In genomic region chr11:73524774-73525173, GRCh38 we compare ENCODE assay signal across 32 cellular contexts.
"Had no signal": no experiment of that assay in that cellular context is flagged by ENCODE, and none has a peak within 500 bp of the region (broad histone marks: within the 10 kb centered on the region; RNA-seq: fewer than 3 reads in every experiment).

No MANE protein-coding gene starts in this region.

- FAIRE-seq: urothelium cell line had no signal

- H3K9me3 Mint-ChIP-seq: natural killer cell; stimulated activated memory B cell treated with anti-CD40 and anti-IgM and Interleukin-4, amounts not matched to agents 10 μg/mL and 1 μg/mL and 100 μg/mL, for 72 hours had no signal

- H3K79me2 ChIP-seq: parathyroid adenoma had no signal

- H3K36me3 ChIP-seq: ovary, spleen, suprapubic skin, tibial artery, transverse colon, upper lobe of left lung, vagina had no signal

- DNase-seq: naive thymus-derived CD4-positive, alpha-beta T cell; natural killer cell; occipital lobe; ovary; posterior cingulate gyrus; psoas muscle; right cardiac atrium; spleen; stimulated activated CD4-positive, alpha-beta T cell treated with anti-CD3 and anti-CD28 coated beads, Interleukin-12 subunit alpha, Interleukin-12 subunit beta, amount 100 ng/mL, for 4 hours; stimulated activated CD4-positive, alpha-beta T cell treated with anti-CD3 and anti-CD28 coated beads, Interleukin-1b, Interleukin-23, amount 100 ng/mL, for 48 hours; stimulated activated CD4-positive, alpha-beta T cell treated with anti-CD3 and anti-CD28 coated beads, Interleukin-4, amount 100 ng/mL, for 1 hour; stimulated activated CD4-positive, alpha-beta T cell treated with anti-CD3 and anti-CD28 coated beads, Interleukin-4, amount 100 ng/mL, for 4 hours; stimulated activated CD8-positive, alpha-beta memory T cell treated with anti-CD3 and anti-CD28 coated beads, Interleukin-4, amount 100 ng/mL, for 48 hours; stimulated activated naive CD4-positive, alpha-beta T cell; stimulated activated naive CD8-positive, alpha-beta T cell treated with anti-CD3 and anti-CD28 coated beads, Interleukin-15, amount 100 ng/mL, for 72 hours; stimulated activated naive CD8-positive, alpha-beta T cell treated with anti-CD3 and anti-CD28 coated beads, Interleukin-15, Interleukin-2, amounts not matched to agents 100 U/mL and 50 U/mL, for 24 hours; substantia nigra; testis; tibial artery; transverse colon; upper lobe of left lung had no signal

- H2AFZ ChIP-seq: parathyroid adenoma had no signal

- H3K4me2 ChIP-seq: smooth muscle cell had no signal

- H3K4me3 Mint-ChIP-seq: naive thymus-derived CD4-positive, alpha-beta T cell; natural killer cell; nephron; neural crest cell; stimulated activated memory B cell treated with anti-CD40 and anti-IgM and Interleukin-4, amounts not matched to agents 10 μg/mL and 1 μg/mL and 100 μg/mL, for 72 hours; stimulated activated naive CD8-positive, alpha-beta T cell treated with anti-CD3 and anti-CD28 coated beads, Interleukin-15, amount 100 ng/mL, for 72 hours had no signal

- ATAC-seq: naive thymus-derived CD4-positive, alpha-beta T cell; natural killer cell; psoas muscle; right cardiac atrium; sciatic nerve; stimulated activated memory B cell treated with anti-CD40 and anti-IgM and Interleukin-4, amounts not matched to agents 10 μg/mL and 1 μg/mL and 100 μg/mL, for 72 hours; stimulated activated naive CD8-positive, alpha-beta T cell treated with anti-CD3 and anti-CD28 coated beads, Interleukin-15, amount 100 ng/mL, for 72 hours; stimulated activated naive CD8-positive, alpha-beta T cell treated with anti-CD3 and anti-CD28 coated beads, Interleukin-15, Interleukin-2, amounts not matched to agents 100 U/mL and 50 U/mL, for 24 hours had no signal

- H3K4me1 ChIP-seq: parathyroid adenoma had no signal

- H3K36me3 Mint-ChIP-seq: natural killer cell had no signal

- H3K27me3 ChIP-seq: ovary, spleen, suprapubic skin, testis, tibial artery, transverse colon, upper lobe of left lung, vagina had no signal

- H3K27ac Mint-ChIP-seq: naive thymus-derived CD4-positive, alpha-beta T cell; natural killer cell; nephron; progenitor cell of endocrine pancreas; stimulated activated memory B cell treated with anti-CD40 and anti-IgM and Interleukin-4, amounts not matched to agents 10 μg/mL and 1 μg/mL and 100 μg/mL, for 72 hours; stimulated activated naive CD8-positive, alpha-beta T cell treated with anti-CD3 and anti-CD28 coated beads, Interleukin-15, amount 100 ng/mL, for 72 hours had no signal

- H3K4me3 ChIP-seq: ovary, psoas muscle, skin epidermis, smooth muscle cell, spleen, suprapubic skin, testis, tibial artery, transverse colon, upper lobe of left lung, vagina had no signal

- H3K9me3 ChIP-seq: ovary, psoas muscle, spleen, suprapubic skin, testis, tibial artery, transverse colon, upper lobe of left lung, vagina had no signal

- H3K27ac ChIP-seq: ovary, parathyroid adenoma, psoas muscle, skin epidermis, spleen, suprapubic skin, testis, tibial artery, transverse colon, upper lobe of left lung, vagina had no signal

- H3K27me3 Mint-ChIP-seq: naive thymus-derived CD4-positive, alpha-beta T cell; progenitor cell of endocrine pancreas; stimulated activated memory B cell treated with anti-CD40 and anti-IgM and Interleukin-4, amounts not matched to agents 10 μg/mL and 1 μg/mL and 100 μg/mL, for 72 hours; stimulated activated naive CD8-positive, alpha-beta T cell treated with anti-CD3 and anti-CD28 coated beads, Interleukin-15, amount 100 ng/mL, for 72 hours had no signal

- H3K9ac ChIP-seq: parathyroid adenoma had no signal
